In genomic region chr14:95741051-95741490, GRCh38 we compare ENCODE assay signal across 13 cellular contexts. TPM values are rescaled to one million over a fixed set of nuclear protein-coding genes. Genes with fewer than 3 reads are reported as not detected.
A peak's percentile ranks its signal among the peaks of the same experiment; 100 is the strongest.
DNase-seq lines count a peak whose midpoint lies in the region; ATAC-seq and TF ChIP-seq lines count a peak whose summit lies in the region.
"Had no signal": no experiment of that assay in that cellular context is flagged by ENCODE, and none has a peak within 500 bp of the region (broad histone marks: within the 10 kb centered on the region; RNA-seq: fewer than 3 reads in every experiment).

No MANE protein-coding gene starts in this region.

- H3K9ac ChIP-seq in Loucy (ENCODE audit: low read depth, low read length, poor library complexity, severe bottlenecking), result peak overlapping the region; percentile 72

- H3K36me3 Mint-ChIP-seq in CD8-positive, alpha-beta memory T cell, result peaks cover 0 to 17% (median 5%) of the 10 kb centered on the region in 3 donors

- no peak overlapping the region for H3K27ac ChIP-seq in foreskin keratinocyte
- H3K27ac ChIP-seq in CD8-positive, alpha-beta memory T cell (ENCODE audit: low read depth, low read length), result no peak overlapping the region
- H3K27ac ChIP-seq: PC-9 had no signal

- H3K27me3 ChIP-seq in Loucy (ENCODE audit: insufficient read depth, low read length, poor library complexity, severe bottlenecking), result no peaks in the 10 kb centered on the region
- no peaks in the 10 kb centered on the region for H3K27me3 ChIP-seq in foreskin keratinocyte
- no peaks in the 10 kb centered on the region for H3K27me3 ChIP-seq in CD8-positive, alpha-beta memory T cell (ENCODE audit: insufficient read depth, low read length, poor library complexity, severe bottlenecking)

- H3K79me2 ChIP-seq in Loucy (ENCODE audit: insufficient read depth, low read length), result no peaks in the 10 kb centered on the region

- peak overlapping the region in 1 of 8 donors; percentile 15 for H3K27ac Mint-ChIP-seq in CD8-positive, alpha-beta memory T cell

- no peaks in the 10 kb centered on the region for H3K36me3 ChIP-seq in Loucy (ENCODE audit: insufficient read depth, low read length)
- H3K36me3 ChIP-seq in CD8-positive, alpha-beta memory T cell (ENCODE audit: insufficient read depth, low read length), result no peaks in the 10 kb centered on the region

- peak overlapping the region; percentile 50 for H3K4me3 ChIP-seq in Loucy (ENCODE audit: low read length, poor library complexity, severe bottlenecking)
- H3K4me3 ChIP-seq in CD8-positive, alpha-beta memory T cell (ENCODE audit: low read length), result no peak overlapping the region
- H3K4me3 ChIP-seq: PC-9 had no signal

- H2AFZ ChIP-seq in Loucy (ENCODE audit: low read length), result peak overlapping the region; percentile 44; the same call in 1 of the 2 replicates
- H2AFZ ChIP-seq: PC-9 had no signal

- CTCF ChIA-PET in CD8-positive, alpha-beta memory T cell (lab: Charles Lee), result no interaction called here

- H4K20me1 ChIP-seq in Loucy (ENCODE audit: insufficient read depth, low read length, poor library complexity, severe bottlenecking), result no peaks in the 10 kb centered on the region

- H3K9me3 ChIP-seq in Loucy (ENCODE audit: insufficient read depth, low read depth, low read length), result no peaks in the 10 kb centered on the region
- H3K9me3 ChIP-seq in CD8-positive, alpha-beta memory T cell (ENCODE audit: low read length), result no peaks in the 10 kb centered on the region

- peaks cover 5 to 22% (median 11%) of the 10 kb centered on the region in 5 donors for H3K9me3 Mint-ChIP-seq in CD8-positive, alpha-beta memory T cell

- no peaks in the 10 kb centered on the region for H3K9me2 ChIP-seq in Loucy (replicated peaks; ENCODE audit: low read depth, low read length)

- no peak overlapping the region for H3K4me3 Mint-ChIP-seq in CD8-positive, alpha-beta memory T cell

- ATAC-seq in foreskin keratinocyte (peak; percentile 74), HG03442 (IDR thresholded peaks at IDR 0.05; ENCODE audit: unreplicated experiment) (no peak)

- H3K4me1 ChIP-seq in Loucy (ENCODE audit: insufficient read depth, low read length, poor library complexity, severe bottlenecking) (peaks cover 62% of the 10 kb centered on the region), foreskin keratinocyte (no peaks in the 10 kb centered on the region)
- H3K4me1 ChIP-seq in CD8-positive, alpha-beta memory T cell (ENCODE audit: insufficient read depth, low read length), result peaks cover 5% of the 10 kb centered on the region

- peaks cover 6 to 12% of the 10 kb centered on the region in 2 donors for H3K27me3 Mint-ChIP-seq in CD8-positive, alpha-beta memory T cell

- H3K4me2 ChIP-seq in Loucy (ENCODE audit: low read depth, low read length, poor library complexity, severe bottlenecking), result peak overlapping the region; percentile 75
- H3K4me2 ChIP-seq: PC-9 had no signal

- POLR2A ChIA-PET in CD8-positive, alpha-beta memory T cell (lab: Charles Lee), result no interaction called here

- DNase-seq in DMS153 (lab: John Stamatoyannopoulos, UW) (peak; percentile 87), NCI-H526 (lab: John Stamatoyannopoulos, UW) (peak; percentile 85 to 89), foreskin keratinocyte (peak; percentile 7 to 37), AG20443 (ENCODE audit: low spot score) (no peak), D341Med (ENCODE audit: low spot score) (no peak)
- no peak for DNase-seq in CD8-positive, alpha-beta memory T cell
- DNase-seq: activated naive CD4-positive, alpha-beta T cell treated with anti-CD3 and anti-CD28 coated beads, Interleukin-2, amount 50 U/mL, for 16 hours had no signal

- TF ChIP-seq CTCF in Loucy (conservative IDR thresholded peaks at IDR 0.05; ENCODE audit: low read length) (no peak), foreskin keratinocyte (conservative IDR thresholded peaks at IDR 0.05) (no peak)

- peaks cover 26% of the 10 kb centered on the region for H3F3A ChIP-seq in Loucy (ENCODE audit: low read depth)

- H3K4me1 Mint-ChIP-seq in CD8-positive, alpha-beta memory T cell, result peaks cover 7 to 8% (median 8%) of the 10 kb centered on the region in 3 donors

RNA-seq across cellular contexts. Expression of gene TCL1A, which starts 27.1 kb away (rescaled TPM):
- total RNA-seq in foreskin keratinocyte, result not detected in 2 replicates
- not detected in 2 replicates for polyA plus RNA-seq in foreskin keratinocyte
- total RNA-seq in CD8-positive, alpha-beta memory T cell, result not detected
- not detected for polyA plus RNA-seq in CD8-positive, alpha-beta memory T cell
- total RNA-seq: myocyte, PC-9 had no signal
- polyA plus RNA-seq: BJ, keratinocyte had no signal

RNA-seq across cellular contexts. Expression of gene TCL1B, which starts 54.8 kb away (rescaled TPM):
- total RNA-seq in foreskin keratinocyte, result not detected in 2 replicates
- not detected in 2 replicates for polyA plus RNA-seq in foreskin keratinocyte
- not detected for total RNA-seq in CD8-positive, alpha-beta memory T cell
- polyA plus RNA-seq in CD8-positive, alpha-beta memory T cell, result not detected
- total RNA-seq: myocyte, PC-9 had no signal
- polyA plus RNA-seq: BJ, keratinocyte had no signal

Comparison
In these comparisons a context has a peak if more than half of its experiments do, and no peak if none do; other contexts are left out.
1. DNase-seq: peak in DMS153 (single experiment), NCI-H526 (2 of 2) and foreskin keratinocyte (2 of 2); none in CD8-positive, alpha-beta memory T cell (0 of 5), AG20443 (single experiment) and D341Med (single experiment).